7 cellular contexts compared by ENCODE assay signal in the genomic region with DNA sequence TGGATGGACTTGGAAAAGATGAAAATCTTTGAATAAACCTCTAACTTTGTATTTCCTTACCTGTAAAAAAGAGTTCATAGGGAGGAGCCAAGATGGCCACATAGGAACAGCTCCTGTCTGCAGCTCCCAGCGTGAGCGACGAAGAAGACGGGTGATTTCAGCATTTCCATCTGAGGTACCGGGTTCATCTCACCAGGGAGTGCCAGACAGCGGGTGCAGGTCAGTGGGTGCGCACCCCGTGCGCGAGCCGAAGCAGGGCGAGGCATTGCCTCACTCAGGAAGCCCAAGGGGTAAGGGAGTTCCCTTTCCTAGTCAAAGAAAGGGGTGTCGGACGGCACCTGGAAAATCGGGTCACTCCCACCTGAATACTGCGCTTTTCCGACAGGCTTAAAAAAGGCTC.
DNase-seq lines count a peak whose midpoint lies in the region; TF ChIP-seq lines count a peak whose summit lies in the region.
"Not testable (repeated sequence)": the region's sequence is repeated elsewhere in the genome, so short reads cannot be mapped to it uniquely, and the experiment has no call there.

No MANE protein-coding gene starts in this region.

- not testable (repeated sequence) for H3K9me3 Mint-ChIP-seq in brain

- H3K4me3 Mint-ChIP-seq in brain: peak overlapping the region; percentile 68 to 88 (median 83)

- H3K27ac Mint-ChIP-seq in brain: peak overlapping the region in 4 of 5 experiments; percentile 34 to 96 (median 68)

- H3K4me1 ChIP-seq in iPS DF 6.9 (ENCODE audit: control insufficient read depth, insufficient read depth, low read length); mucosa of rectum (ENCODE audit: control insufficient read depth in 2 of 2, insufficient read depth in 2 of 2, low read length in 2 of 2): not testable (repeated sequence)

- not testable (repeated sequence) for H3K36me3 Mint-ChIP-seq in brain

- peaks cover 23% of the 10 kb centered on the region for H3K4me1 Mint-ChIP-seq in brain

- WGBS in iPS DF 6.9 (ENCODE audit: insufficient coverage, insufficient read length): no CpG with 5 or more reads among the region's 17 CpGs

- H3K27ac ChIP-seq in iPS DF 6.9 (ENCODE audit: low read length); mucosa of rectum (ENCODE audit: low read depth in 2 of 2, low read length in 2 of 2): not testable (repeated sequence)

- H3K27me3 Mint-ChIP-seq in brain: not testable (repeated sequence)

- H3K4me3 ChIP-seq in H7 (ENCODE audit: insufficient read depth, low read depth, low read length): peak overlapping the region; percentile 40
- H3K4me3 ChIP-seq in iPS DF 6.9 (ENCODE audit: low read length): peak overlapping the region; percentile 53; the same call in 1 of the 2 replicates
- peak overlapping the region; percentile 16 to 31 for H3K4me3 ChIP-seq in mucosa of rectum (ENCODE audit: low read length in 2 of 2)

- not testable (repeated sequence) for DNase-seq in H7; iPS DF 6.9 (ENCODE audit: low read depth, low spot score)
- DNase-seq in NCI-H1417 treated with DMSO at 0.1 percent for 48 hours (lab: John Stamatoyannopoulos, UW) (peak; percentile 6), NCI-H526 treated with DMSO at 0.1 percent for 48 hours (lab: John Stamatoyannopoulos, UW) (peak; percentile 51), RPMI8226 (peak; percentile 32)

- H3K36me3 ChIP-seq in H7 (replicated peaks; ENCODE audit: control insufficient read depth, insufficient read depth, low read length); iPS DF 6.9 (ENCODE audit: control insufficient read depth, insufficient read depth, low read length); mucosa of rectum (ENCODE audit: control insufficient read depth in 2 of 2, insufficient read depth in 2 of 2, low read length in 2 of 2): not testable (repeated sequence)

- not testable (repeated sequence) for H3K9me3 ChIP-seq in iPS DF 6.9 (ENCODE audit: control insufficient read depth, insufficient read depth, low read length); mucosa of rectum (ENCODE audit: control insufficient read depth in 2 of 2, low read length in 2 of 2)

- TF ChIP-seq CTCF in brain (conservative IDR thresholded peaks at IDR 0.05): not testable (repeated sequence)

- H3K27me3 ChIP-seq in H7 (ENCODE audit: control insufficient read depth, insufficient read depth, low read length); iPS DF 6.9 (ENCODE audit: control insufficient read depth, insufficient read depth, low read length); mucosa of rectum (ENCODE audit: control insufficient read depth in 2 of 2, insufficient read depth in 2 of 2, low read length in 2 of 2): not testable (repeated sequence)

- not testable (repeated sequence) for H3K9ac ChIP-seq in mucosa of rectum (ENCODE audit: low read depth in 1 of 2, low read length in 2 of 2)
